ENCODE assay signal across 21 cellular contexts in genomic region chr19:10011974-10012373, GRCh38. TPM values are rescaled to one million over a fixed set of nuclear protein-coding genes. Genes with fewer than 3 reads are reported as not detected.
"Had no signal": no experiment of that assay in that cellular context is flagged by ENCODE, and none has a peak within 500 bp of the region (broad histone marks: within the 10 kb centered on the region; RNA-seq: fewer than 3 reads in every experiment).

No MANE protein-coding gene starts in this region.

- DNase-seq: activated B cell treated with CpG ODN at 0.5 μM for 24 hours; activated CD4-positive, alpha-beta T cell treated with anti-CD3 and anti-CD28 coated beads for 1 hour; activated CD4-positive, alpha-beta T cell treated with anti-CD3 and anti-CD28 coated beads, Interleukin-2, amount 10 ng/mL, durations not matched to agents 24 days and 14 days; activated CD4-positive, alpha-beta T cell treated with anti-CD3 and anti-CD28 coated beads, Interleukin-2, amount 50 U/mL, for 48 hours; activated CD8-positive, alpha-beta memory T cell treated with anti-CD3 and anti-CD28 coated beads, Interleukin-2, amount 10 ng/mL, durations not matched to agents 7 days and 5 days; activated effector memory CD4-positive, alpha-beta T cell treated with Interleukin-2 at 50 U/mL for 16 hours; activated T-cell treated with anti-CD3 and anti-CD28 coated beads, Interleukin-2, amount 50 U/mL, for 24 hours; aorta; central memory CD4-positive, alpha-beta T cell; Kasumi-1; KBM-7; NCI-H1105 treated with DMSO at 0.1 percent for 48 hours; NCI-H1436 treated with DMSO at 0.1 percent for 48 hours; NCI-H187; NCI-H2081; NCI-H510A treated with DMSO at 0.1 percent for 48 hours; NCI-H69; PC-3; T-helper 9 cell had no signal

RNA-seq across cellular contexts. Expression of gene RDH8, which starts 1.3 kb away (rescaled TPM):
- total RNA-seq: activated B cell treated with CpG ODN at 0.5 μM for 24 hours; activated CD4-positive, alpha-beta T cell treated with anti-CD3 and anti-CD28 coated beads, Interleukin-2, amount 10 ng/mL, durations not matched to agents 24 days and 14 days; activated CD8-positive, alpha-beta memory T cell treated with anti-CD3 and anti-CD28 coated beads, Interleukin-2, amount 10 ng/mL, durations not matched to agents 7 days and 5 days; activated T-helper 1 cell treated with anti-CD3 and anti-CD28 coated beads, Interleukin-12 subunit alpha, Interleukin-12 subunit beta, Interleukin-2, Interleukin-4 antibody, amounts not matched to agents 30 ng/mL and 10 ng/mL and 1 ng/mL, durations not matched to agents 14 hours and 24 hours and 36 hours; aorta; bronchial epithelial cell; PC-3 had no signal
- polyA plus RNA-seq: aorta had no signal

RNA-seq across cellular contexts. Expression of gene COL5A3, which starts 1.7 kb away (rescaled TPM):
- total RNA-seq: activated B cell treated with CpG ODN at 0.5 μM for 24 hours had no signal
